25 cellular contexts compared by ENCODE assay signal in genomic region chr12:1332327-1332726, GRCh38.
A peak's percentile ranks its signal among the peaks of the same experiment; 100 is the strongest.
DNase-seq lines count a peak whose midpoint lies in the region; ATAC-seq, FAIRE-seq and TF ChIP-seq lines count a peak whose summit lies in the region.
"Had no signal": no experiment of that assay in that cellular context is flagged by ENCODE, and none has a peak within 500 bp of the region (broad histone marks: within the 10 kb centered on the region; RNA-seq: fewer than 3 reads in every experiment).

No MANE protein-coding gene starts in this region.

- intact Hi-C loops in mammary epithelial cell (cut with micrococcal nuclease), result no loop called here
- intact Hi-C loops in MCF 10A (cut with micrococcal nuclease), result no loop called here
- intact Hi-C loops in dendritic cell treated with granulocyte-macrophage colony-stimulating factor and Interleukin-4, amounts not matched to agents 40 ng/mL and 50 ng/mL, for 4 days (cut with micrococcal nuclease), result no loop called here

- no peaks in the 10 kb centered on the region for H3K9me3 ChIP-seq in mammary epithelial cell (replicated peaks; ENCODE audit: insufficient read depth, low read length)
- H3K9me3 ChIP-seq: esophagus squamous epithelium, left ventricle myocardium inferior, spleen, uterus had no signal

- dilution Hi-C loops in mammary epithelial cell (cut with HindIII; ENCODE audit: low sequenced_read_pairs), result no loop called here

- DNase-seq in mammary epithelial cell (peak; percentile 67), MCF 10A (ENCODE audit: unreplicated experiment) (no peak), mesothelial cell of epicardium (ENCODE audit: low spot score in 2 of 2, unreplicated experiment in 2 of 2) (peak; percentile 33 to 49), urothelium cell line (ENCODE audit: low spot score) (peak; percentile 44), medulla oblongata (ENCODE audit: extremely low spot score) (no peak), nucleus accumbens (lab: John Stamatoyannopoulos, UW) (no peak)
- no peak for DNase-seq in stimulated activated naive CD8-positive, alpha-beta T cell treated with anti-CD3 and anti-CD28 coated beads, Interleukin-15, amount 100 ng/mL, for 72 hours
- DNase-seq: activated CD4-positive, alpha-beta T cell treated with anti-CD3 and anti-CD28 coated beads, Interleukin-2, amount 50 U/mL, for 1 hour; activated effector memory CD4-positive, alpha-beta T cell treated with Interleukin-2 at 50 U/mL for 16 hours; activated naive CD8-positive, alpha-beta T cell treated with anti-CD3 and anti-CD28 coated beads, Interleukin-2, amount 50 U/mL, for 24 hours; central memory CD4-positive, alpha-beta T cell; DND-41; effector CD8-positive, alpha-beta T cell; esophagus squamous epithelium; left ventricle myocardium inferior; NCI-H1092 treated with DMSO at 0.1 percent for 48 hours; NCI-H510A; SHP77; spleen; stimulated activated CD4-positive, alpha-beta T cell treated with anti-CD3 and anti-CD28 coated beads, Interleukin-4, amount 100 ng/mL, for 24 hours; T-helper 1 cell; uterus had no signal

- H2AFZ ChIP-seq in mammary epithelial cell (ENCODE audit: low read depth, low read length), result no peak overlapping the region

- H3K4me3 Mint-ChIP-seq in MCF 10A (ENCODE audit: unreplicated experiment), result no peak overlapping the region
- H3K4me3 Mint-ChIP-seq in dendritic cell treated with granulocyte-macrophage colony-stimulating factor and Interleukin-4, amounts not matched to agents 40 ng/mL and 50 ng/mL, for 4 days, result no peak overlapping the region
- no peak overlapping the region for H3K4me3 Mint-ChIP-seq in mesothelial cell of epicardium
- no peak overlapping the region for H3K4me3 Mint-ChIP-seq in stimulated activated naive CD8-positive, alpha-beta T cell treated with anti-CD3 and anti-CD28 coated beads, Interleukin-15, amount 100 ng/mL, for 72 hours
- H3K4me3 Mint-ChIP-seq: activated naive CD8-positive, alpha-beta T cell treated with anti-CD3 and anti-CD28 coated beads, Interleukin-2, amount 50 U/mL, for 24 hours; B cell had no signal

- H3K4me1 Mint-ChIP-seq in MCF 10A (ENCODE audit: insufficient read depth, unreplicated experiment), result peaks cover 14% of the 10 kb centered on the region
- H3K4me1 Mint-ChIP-seq in dendritic cell treated with granulocyte-macrophage colony-stimulating factor and Interleukin-4, amounts not matched to agents 40 ng/mL and 50 ng/mL, for 4 days (ENCODE audit: low read depth), result peaks cover 46% of the 10 kb centered on the region
- H3K4me1 Mint-ChIP-seq in mesothelial cell of epicardium, result peaks cover 33% of the 10 kb centered on the region
- H3K4me1 Mint-ChIP-seq in stimulated activated naive CD8-positive, alpha-beta T cell treated with anti-CD3 and anti-CD28 coated beads, Interleukin-15, amount 100 ng/mL, for 72 hours, result no peaks in the 10 kb centered on the region
- H3K4me1 Mint-ChIP-seq: activated naive CD8-positive, alpha-beta T cell treated with anti-CD3 and anti-CD28 coated beads, Interleukin-2, amount 50 U/mL, for 24 hours; B cell had no signal

- TF ChIP-seq CTCF in mammary epithelial cell (conservative IDR thresholded peaks at IDR 0.05 in 1 of 2, IDR thresholded peaks at IDR 0.05 in 1 of 2; ENCODE audit: extremely low read depth in 1 of 2, insufficient read depth in 1 of 2, low read depth in 1 of 2, low read length in 2 of 2), result no peak
- TF ChIP-seq CTCF in MCF 10A (IDR thresholded peaks at IDR 0.05; ENCODE audit: unreplicated experiment), result no peak
- no peak for TF ChIP-seq CTCF in mesothelial cell of epicardium (IDR thresholded peaks at IDR 0.05; ENCODE audit: unreplicated experiment)

- no peak for FAIRE-seq in urothelium cell line (lab: Jason Lieb, UNC)
- FAIRE-seq: H1 had no signal

- WGBS in mammary epithelial cell (ENCODE audit: low coverage, missing lambda C conversion rate), result 28% methylated on average over 3 of the region's 3 CpGs

- POLR2A ChIA-PET in MCF 10A (lab: Yijun Ruan, JAX), result no interaction called here

- H3K36me3 ChIP-seq in mammary epithelial cell (ENCODE audit: insufficient read depth, low read length), result no peaks in the 10 kb centered on the region
- H3K36me3 ChIP-seq: left ventricle myocardium inferior, spleen, uterus had no signal

- H3K79me2 ChIP-seq in mammary epithelial cell (ENCODE audit: insufficient read depth, low read length), result peaks cover 19% of the 10 kb centered on the region

- no peak overlapping the region for H3K27ac ChIP-seq in mammary epithelial cell (ENCODE audit: insufficient read depth, low read depth, low read length)
- H3K27ac ChIP-seq: left ventricle myocardium inferior, spleen, uterus had no signal

- H3K4me2 ChIP-seq in mammary epithelial cell (ENCODE audit: insufficient read depth, low read depth, low read length), result no peak overlapping the region

- no peak for ATAC-seq in stimulated activated naive CD8-positive, alpha-beta T cell treated with anti-CD3 and anti-CD28 coated beads, Interleukin-15, amount 100 ng/mL, for 72 hours
- ATAC-seq: activated naive CD8-positive, alpha-beta T cell treated with anti-CD3 and anti-CD28 coated beads, Interleukin-2, amount 50 U/mL, for 24 hours had no signal

- no peaks in the 10 kb centered on the region for H3K27me3 Mint-ChIP-seq in MCF 10A (ENCODE audit: insufficient read depth, unreplicated experiment)
- H3K27me3 Mint-ChIP-seq in dendritic cell treated with granulocyte-macrophage colony-stimulating factor and Interleukin-4, amounts not matched to agents 40 ng/mL and 50 ng/mL, for 4 days, result no peaks in the 10 kb centered on the region
- H3K27me3 Mint-ChIP-seq in mesothelial cell of epicardium (ENCODE audit: low read depth), result no peaks in the 10 kb centered on the region
- H3K27me3 Mint-ChIP-seq in stimulated activated naive CD8-positive, alpha-beta T cell treated with anti-CD3 and anti-CD28 coated beads, Interleukin-15, amount 100 ng/mL, for 72 hours, result no peaks in the 10 kb centered on the region
- H3K27me3 Mint-ChIP-seq: activated naive CD8-positive, alpha-beta T cell treated with anti-CD3 and anti-CD28 coated beads, Interleukin-2, amount 50 U/mL, for 24 hours; B cell had no signal

- H4K20me1 ChIP-seq in mammary epithelial cell (ENCODE audit: insufficient read depth, low read length), result no peaks in the 10 kb centered on the region

- in situ Hi-C loops in mammary epithelial cell (cut with MboI; ENCODE audit: low sequenced_read_pairs in 2 of 2), result no loop called here

- BruUV-seq in mammary epithelial cell (replicated peaks; lab: Mats Ljungman, UMichigan) (no TSS peak), MCF 10A (replicated peaks; lab: Mats Ljungman, UMichigan) (no TSS peak)

- H3K4me1 ChIP-seq in mammary epithelial cell (ENCODE audit: insufficient read depth, low read length), result peaks cover 6% of the 10 kb centered on the region
- H3K4me1 ChIP-seq: uterus had no signal

- H3K36me3 Mint-ChIP-seq in MCF 10A (ENCODE audit: insufficient read depth, unreplicated experiment) (peaks cover 6% of the 10 kb centered on the region), mesothelial cell of epicardium (peaks cover 33% of the 10 kb centered on the region)
- H3K36me3 Mint-ChIP-seq in dendritic cell treated with granulocyte-macrophage colony-stimulating factor and Interleukin-4, amounts not matched to agents 40 ng/mL and 50 ng/mL, for 4 days (ENCODE audit: low read depth), result peaks cover 44% of the 10 kb centered on the region

- no peaks in the 10 kb centered on the region for H3K9me3 Mint-ChIP-seq in MCF 10A (ENCODE audit: unreplicated experiment)
- peaks cover 19% of the 10 kb centered on the region for H3K9me3 Mint-ChIP-seq in dendritic cell treated with granulocyte-macrophage colony-stimulating factor and Interleukin-4, amounts not matched to agents 40 ng/mL and 50 ng/mL, for 4 days
- peaks cover 33% of the 10 kb centered on the region for H3K9me3 Mint-ChIP-seq in mesothelial cell of epicardium
- H3K9me3 Mint-ChIP-seq in stimulated activated naive CD8-positive, alpha-beta T cell treated with anti-CD3 and anti-CD28 coated beads, Interleukin-15, amount 100 ng/mL, for 72 hours, result peaks cover 0 to 8% of the 10 kb centered on the region in 2 donors
- H3K9me3 Mint-ChIP-seq: activated naive CD8-positive, alpha-beta T cell treated with anti-CD3 and anti-CD28 coated beads, Interleukin-2, amount 50 U/mL, for 24 hours had no signal

- CTCF ChIA-PET in mammary epithelial cell (lab: Charles Lee; ENCODE audit: low non-redundant PET) (no interaction called here), MCF 10A (lab: Yijun Ruan, JAX) (interaction anchor here (0.6 kb wide), 1 partner anchor 450 kb away, joined by 5 read pairs; no protein-coding TSS in a partner anchor)

- no peak overlapping the region for H3K4me3 ChIP-seq in mammary epithelial cell (replicated peaks in 1 of 3; ENCODE audit: insufficient read depth in 1 of 3, low read depth in 2 of 3, low read length in 3 of 3)
- H3K4me3 ChIP-seq: esophagus squamous epithelium, left ventricle myocardium inferior, spleen, uterus had no signal

- H3K27ac Mint-ChIP-seq in MCF 10A (ENCODE audit: low read depth, unreplicated experiment) (no peak overlapping the region), mesothelial cell of epicardium (peak overlapping the region; percentile 59)
- peak overlapping the region; percentile 22 for H3K27ac Mint-ChIP-seq in dendritic cell treated with granulocyte-macrophage colony-stimulating factor and Interleukin-4, amounts not matched to agents 40 ng/mL and 50 ng/mL, for 4 days
- no peak overlapping the region for H3K27ac Mint-ChIP-seq in stimulated activated naive CD8-positive, alpha-beta T cell treated with anti-CD3 and anti-CD28 coated beads, Interleukin-15, amount 100 ng/mL, for 72 hours
- H3K27ac Mint-ChIP-seq: activated naive CD8-positive, alpha-beta T cell treated with anti-CD3 and anti-CD28 coated beads, Interleukin-2, amount 50 U/mL, for 24 hours; B cell had no signal

- no peaks in the 10 kb centered on the region for H3K27me3 ChIP-seq in mammary epithelial cell (ENCODE audit: insufficient read depth, low read length)
- H3K27me3 ChIP-seq: esophagus squamous epithelium, spleen, uterus had no signal

- H3K9ac ChIP-seq in mammary epithelial cell (ENCODE audit: insufficient read depth, low read length), result no peak overlapping the region

Comparison
In these comparisons a context has a peak if more than half of its experiments do, and no peak if none do; other contexts are left out.
1. DNase-seq: peak in mammary epithelial cell (single experiment), mesothelial cell of epicardium (2 of 2) and urothelium cell line (single experiment); none in MCF 10A (single experiment), stimulated activated naive CD8-positive, alpha-beta T cell treated with anti-CD3 and anti-CD28 coated beads, Interleukin-15, amount 100 ng/mL, for 72 hours (0 of 2), medulla oblongata (single experiment) and nucleus accumbens (0 of 56).
2. H3K27ac Mint-ChIP-seq: peak in dendritic cell treated with granulocyte-macrophage colony-stimulating factor and Interleukin-4, amounts not matched to agents 40 ng/mL and 50 ng/mL, for 4 days (single experiment) and mesothelial cell of epicardium (single experiment); none in MCF 10A (single experiment) and stimulated activated naive CD8-positive, alpha-beta T cell treated with anti-CD3 and anti-CD28 coated beads, Interleukin-15, amount 100 ng/mL, for 72 hours (0 of 2).